ENCODE assay signal across 9 cellular contexts in the genomic region with DNA sequence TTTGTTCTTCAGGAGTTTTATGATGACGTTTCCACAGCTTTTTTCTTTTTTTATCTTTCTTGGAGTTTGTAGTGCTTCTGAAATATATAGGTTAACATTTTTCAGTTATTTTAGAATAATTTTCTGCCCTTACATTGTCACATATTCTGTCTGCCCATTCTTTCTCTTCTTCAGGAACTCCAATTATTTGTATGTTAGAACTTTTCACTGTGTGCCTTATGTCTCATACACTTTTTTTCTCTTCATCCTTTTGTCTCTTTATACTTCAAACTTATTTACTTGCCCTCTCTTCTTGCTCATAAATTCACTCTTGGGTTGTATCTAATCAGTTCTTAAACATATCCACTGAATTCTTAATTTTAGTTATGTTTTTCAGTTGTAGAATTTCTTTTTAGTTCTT.
"Had no signal": no experiment of that assay in that cellular context is flagged by ENCODE, and none has a peak within 500 bp of the region (broad histone marks: within the 10 kb centered on the region; RNA-seq: fewer than 3 reads in every experiment).

No MANE protein-coding gene starts in this region.

- H3K4me3 ChIP-seq: GM23338 had no signal

- H3K4me1 Mint-ChIP-seq: GM23338, H9 had no signal

- DNase-seq: H9, HCEC 1CT, HFFc6, KBM-7 had no signal

- H3K27ac Mint-ChIP-seq: GM23338, H9, HFFc6, IgD-negative memory B cell had no signal

- H3K27ac ChIP-seq: HL-60, KMS-11 had no signal

- H3K4me3 Mint-ChIP-seq: GM23338, H9, HFFc6, IgD-negative memory B cell had no signal

- ATAC-seq: GM23338, HepG2 had no signal

- H3K27me3 Mint-ChIP-seq: IgD-negative memory B cell had no signal

- H3K9me3 Mint-ChIP-seq: GM23338, HFFc6 had no signal
